ENCODE assay signal across 21 cellular contexts in genomic region chr5:143304836-143305475, GRCh38.
DNase-seq lines count a peak whose midpoint lies in the region; ATAC-seq and TF ChIP-seq lines count a peak whose summit lies in the region.
"Had no signal": no experiment of that assay in that cellular context is flagged by ENCODE, and none has a peak within 500 bp of the region (broad histone marks: within the 10 kb centered on the region; RNA-seq: fewer than 3 reads in every experiment).

No MANE protein-coding gene starts in this region.

- no peak overlapping the region for H3K4me3 ChIP-seq in brain microvascular endothelial cell (ENCODE audit: low read depth, low read length)
- no peak overlapping the region for H3K4me3 ChIP-seq in PC-3 (ENCODE audit: low read length)
- no peak overlapping the region for H3K4me3 ChIP-seq in Karpas-422 (ENCODE audit: low read length)
- H3K4me3 ChIP-seq: GM23338 had no signal

- CTCF ChIA-PET in activated CD4-positive, alpha-beta T cell treated with anti-CD3 and anti-CD28 coated beads for 36 hours (lab: Charles Lee), result no interaction called here
- CTCF ChIA-PET in PC-3 (lab: Charles Lee), result no interaction called here

- H3K36me3 ChIP-seq in brain microvascular endothelial cell (replicated peaks) (peaks cover 6% of the 10 kb centered on the region), PC-3 (ENCODE audit: low read depth, low read length) (peaks cover 8% of the 10 kb centered on the region), Karpas-422 (ENCODE audit: insufficient read depth, low read length) (peaks cover 89% of the 10 kb centered on the region)

- no peaks in the 10 kb centered on the region for H3K9me3 ChIP-seq in PC-3 (ENCODE audit: low read length)
- no peaks in the 10 kb centered on the region for H3K9me3 ChIP-seq in Karpas-422 (ENCODE audit: low read length)

- no peaks in the 10 kb centered on the region for H3F3A ChIP-seq in PC-3 (ENCODE audit: low read length, unreplicated experiment)

- H4K20me1 ChIP-seq in PC-3 (ENCODE audit: low read length), result no peaks in the 10 kb centered on the region
- H4K20me1 ChIP-seq in Karpas-422 (ENCODE audit: insufficient read depth, low read depth, low read length), result no peaks in the 10 kb centered on the region

- no TSS peak for BruUV-seq in PC-3 (replicated peaks; lab: Mats Ljungman, UMichigan)

- no peak overlapping the region for H3K4me3 Mint-ChIP-seq in activated CD4-positive, alpha-beta T cell treated with anti-CD3 and anti-CD28 coated beads, Interleukin-2, amount 10 ng/mL, durations not matched to agents 24 days and 14 days
- no peak overlapping the region for H3K4me3 Mint-ChIP-seq in activated CD4-positive, alpha-beta T cell treated with anti-CD3 and anti-CD28 coated beads for 36 hours
- peak overlapping the region; percentile 49 for H3K4me3 Mint-ChIP-seq in HFFc6
- H3K4me3 Mint-ChIP-seq in natural killer cell treated with Interleukin-12 subunit alpha and Interleukin-12 subunit beta and Interleukin-15 and Interleukin-18, amount 100 ng/mL, for 72 hours, result no peak overlapping the region
- H3K4me3 Mint-ChIP-seq: B cell, GM23338 had no signal

- peaks cover 18% of the 10 kb centered on the region for H3K4me1 Mint-ChIP-seq in activated CD4-positive, alpha-beta T cell treated with anti-CD3 and anti-CD28 coated beads, Interleukin-2, amount 10 ng/mL, durations not matched to agents 24 days and 14 days
- H3K4me1 Mint-ChIP-seq in activated CD4-positive, alpha-beta T cell treated with anti-CD3 and anti-CD28 coated beads for 36 hours, result peaks cover 34% of the 10 kb centered on the region
- H3K4me1 Mint-ChIP-seq in HFFc6 (ENCODE audit: low read depth), result peaks cover 88% of the 10 kb centered on the region
- peaks cover 44 to 55% of the 10 kb centered on the region in 2 donors for H3K4me1 Mint-ChIP-seq in natural killer cell treated with Interleukin-12 subunit alpha and Interleukin-12 subunit beta and Interleukin-15 and Interleukin-18, amount 100 ng/mL, for 72 hours (ENCODE audit: low read depth in 2 of 2)

- no peak for DNase-seq in activated CD4-positive, alpha-beta T cell treated with anti-CD3 and anti-CD28 coated beads, Interleukin-2, amount 10 ng/mL, durations not matched to agents 24 days and 14 days
- no peak for DNase-seq in activated CD4-positive, alpha-beta T cell treated with anti-CD3 and anti-CD28 coated beads for 36 hours
- DNase-seq in HFFc6 (peak; percentile 51), brain microvascular endothelial cell (no peak), PC-3 (no peak), Karpas-422 (no peak), NCI-H1436 treated with DMSO at 0.1 percent for 48 hours (lab: John Stamatoyannopoulos, UW) (no peak)
- no peak for DNase-seq in natural killer cell treated with Interleukin-12 subunit alpha and Interleukin-12 subunit beta and Interleukin-15 and Interleukin-18, amount 100 ng/mL, for 72 hours (ENCODE audit: low spot score)
- DNase-seq: DND-41, GF-D8, KG1, NCI-H1417 treated with DMSO at 0.1 percent for 48 hours, NCI-H2029, NCI-H345, NCI-H524 treated with DMSO at 0.1 percent for 48 hours had no signal

- H3K27ac ChIP-seq in brain microvascular endothelial cell (peak overlapping the region; percentile 16), PC-3 (ENCODE audit: low read length) (no peak overlapping the region), Karpas-422 (ENCODE audit: low read length) (no peak overlapping the region)
- H3K27ac ChIP-seq: 22Rv1, RWPE1 had no signal

- ATAC-seq in activated CD4-positive, alpha-beta T cell treated with anti-CD3 and anti-CD28 coated beads for 36 hours, result no peak
- no peak for ATAC-seq in natural killer cell treated with Interleukin-12 subunit alpha and Interleukin-12 subunit beta and Interleukin-15 and Interleukin-18, amount 100 ng/mL, for 72 hours
- no peak for ATAC-seq in PC-3
- ATAC-seq: GM23338, HCT116, HepG2 had no signal

- 0 out of 2 replicates have a peak, but pooled peaks cover 5% of the 10 kb centered on the region for H3K79me2 ChIP-seq in PC-3 (ENCODE audit: low read length)
- peaks cover 90% of the 10 kb centered on the region for H3K79me2 ChIP-seq in Karpas-422 (ENCODE audit: low read length)

- no peak overlapping the region for H3K4me2 ChIP-seq in PC-3 (ENCODE audit: low read length)
- no peak overlapping the region for H3K4me2 ChIP-seq in Karpas-422 (ENCODE audit: low read depth, low read length, poor library complexity, severe bottlenecking)
- H3K4me2 ChIP-seq: GM23338 had no signal

- peak overlapping the region; percentile 6 for H3K27ac Mint-ChIP-seq in activated CD4-positive, alpha-beta T cell treated with anti-CD3 and anti-CD28 coated beads, Interleukin-2, amount 10 ng/mL, durations not matched to agents 24 days and 14 days
- H3K27ac Mint-ChIP-seq in activated CD4-positive, alpha-beta T cell treated with anti-CD3 and anti-CD28 coated beads for 36 hours, result no peak overlapping the region
- peak overlapping the region; percentile 58 for H3K27ac Mint-ChIP-seq in HFFc6
- peak overlapping the region; percentile 9 to 74 for H3K27ac Mint-ChIP-seq in natural killer cell treated with Interleukin-12 subunit alpha and Interleukin-12 subunit beta and Interleukin-15 and Interleukin-18, amount 100 ng/mL, for 72 hours
- H3K27ac Mint-ChIP-seq: B cell, GM23338 had no signal

- H3K9me2 ChIP-seq in PC-3 (replicated peaks; ENCODE audit: low read length) (no peaks in the 10 kb centered on the region), Karpas-422 (replicated peaks; ENCODE audit: insufficient read depth, low read length) (no peaks in the 10 kb centered on the region)

- H3K9me3 Mint-ChIP-seq in activated CD4-positive, alpha-beta T cell treated with anti-CD3 and anti-CD28 coated beads, Interleukin-2, amount 10 ng/mL, durations not matched to agents 24 days and 14 days, result peaks cover 13% of the 10 kb centered on the region
- H3K9me3 Mint-ChIP-seq in activated CD4-positive, alpha-beta T cell treated with anti-CD3 and anti-CD28 coated beads for 36 hours (ENCODE audit: low read depth), result peaks cover 9% of the 10 kb centered on the region
- no peaks in the 10 kb centered on the region for H3K9me3 Mint-ChIP-seq in HFFc6
- no peaks in the 10 kb centered on the region for H3K9me3 Mint-ChIP-seq in natural killer cell treated with Interleukin-12 subunit alpha and Interleukin-12 subunit beta and Interleukin-15 and Interleukin-18, amount 100 ng/mL, for 72 hours
- H3K9me3 Mint-ChIP-seq: GM23338 had no signal

- no peaks in the 10 kb centered on the region for H3K27me3 Mint-ChIP-seq in activated CD4-positive, alpha-beta T cell treated with anti-CD3 and anti-CD28 coated beads, Interleukin-2, amount 10 ng/mL, durations not matched to agents 24 days and 14 days
- H3K27me3 Mint-ChIP-seq in activated CD4-positive, alpha-beta T cell treated with anti-CD3 and anti-CD28 coated beads for 36 hours, result no peaks in the 10 kb centered on the region
- H3K27me3 Mint-ChIP-seq in HFFc6 (ENCODE audit: insufficient read depth), result no peaks in the 10 kb centered on the region
- H3K27me3 Mint-ChIP-seq in natural killer cell treated with Interleukin-12 subunit alpha and Interleukin-12 subunit beta and Interleukin-15 and Interleukin-18, amount 100 ng/mL, for 72 hours, result no peaks in the 10 kb centered on the region
- H3K27me3 Mint-ChIP-seq: B cell had no signal

- TF ChIP-seq CTCF in HFFc6 (IDR thresholded peaks at IDR 0.05) (no peak), brain microvascular endothelial cell (IDR thresholded peaks at IDR 0.05; ENCODE audit: low read depth, low read length, missing control alignments) (no peak), PC-3 (conservative IDR thresholded peaks at IDR 0.05; ENCODE audit: low read depth, low read length) (no peak)

- peaks cover 76% of the 10 kb centered on the region for H3K36me3 Mint-ChIP-seq in activated CD4-positive, alpha-beta T cell treated with anti-CD3 and anti-CD28 coated beads, Interleukin-2, amount 10 ng/mL, durations not matched to agents 24 days and 14 days (ENCODE audit: low read depth)
- H3K36me3 Mint-ChIP-seq in activated CD4-positive, alpha-beta T cell treated with anti-CD3 and anti-CD28 coated beads for 36 hours (ENCODE audit: low read depth), result peaks cover 63% of the 10 kb centered on the region
- peaks cover 87% of the 10 kb centered on the region for H3K36me3 Mint-ChIP-seq in HFFc6 (ENCODE audit: low read depth)
- peaks cover 45% of the 10 kb centered on the region for H3K36me3 Mint-ChIP-seq in natural killer cell treated with Interleukin-12 subunit alpha and Interleukin-12 subunit beta and Interleukin-15 and Interleukin-18, amount 100 ng/mL, for 72 hours

- H2AFZ ChIP-seq in PC-3 (ENCODE audit: low read length) (no peak overlapping the region), Karpas-422 (ENCODE audit: low read length) (no peak overlapping the region)
- H2AFZ ChIP-seq: GM23338 had no signal

- intact Hi-C loops in activated CD4-positive, alpha-beta T cell treated with anti-CD3 and anti-CD28 coated beads, Interleukin-2, amount 10 ng/mL, durations not matched to agents 24 days and 14 days (cut with micrococcal nuclease), result no loop called here
- intact Hi-C loops in activated CD4-positive, alpha-beta T cell treated with anti-CD3 and anti-CD28 coated beads for 36 hours (cut with DNase I, micrococcal nuclease), result no loop called here
- intact Hi-C loops in PC-3 (cut with micrococcal nuclease), result no loop called here

- H3K9ac ChIP-seq in PC-3 (ENCODE audit: low read length) (no peak overlapping the region), Karpas-422 (ENCODE audit: low read length) (no peak overlapping the region)

- H3K4me1 ChIP-seq in PC-3 (ENCODE audit: insufficient read depth, low read length) (peaks cover 18% of the 10 kb centered on the region), Karpas-422 (ENCODE audit: low read length) (peaks cover 9% of the 10 kb centered on the region; the same call in 1 of the 2 replicates)

- in situ Hi-C loops in brain microvascular endothelial cell (cut with HindIII; ENCODE audit: low pct_ligation_motif_present, low sequenced_read_pairs), result no loop called here

- no peaks in the 10 kb centered on the region for H3K27me3 ChIP-seq in brain microvascular endothelial cell (replicated peaks)
- H3K27me3 ChIP-seq in PC-3 (ENCODE audit: low read length), result no peaks in the 10 kb centered on the region
- no peaks in the 10 kb centered on the region for H3K27me3 ChIP-seq in Karpas-422 (ENCODE audit: low read length)

- POLR2A ChIA-PET in activated CD4-positive, alpha-beta T cell treated with anti-CD3 and anti-CD28 coated beads for 36 hours (lab: Charles Lee), result no interaction called here
- POLR2A ChIA-PET in PC-3 (lab: Charles Lee; ENCODE audit: unreplicated experiment), result no interaction called here
